22 cellular contexts compared by ENCODE assay signal in genomic region chr12:67674417-67674816, GRCh38. TPM values are rescaled to one million over a fixed set of nuclear protein-coding genes. Genes with fewer than 3 reads are reported as not detected.
A peak's percentile ranks its signal among the peaks of the same experiment; 100 is the strongest.
DNase-seq lines count a peak whose midpoint lies in the region; ATAC-seq, FAIRE-seq and TF ChIP-seq lines count a peak whose summit lies in the region.
"Had no signal": no experiment of that assay in that cellular context is flagged by ENCODE, and none has a peak within 500 bp of the region (broad histone marks: within the 10 kb centered on the region; RNA-seq: fewer than 3 reads in every experiment).

No MANE protein-coding gene starts in this region.

- no peaks in the 10 kb centered on the region for H3K27me3 ChIP-seq in HepG2 (ENCODE audit: control insufficient read depth in 1 of 2, insufficient read depth in 2 of 2, low read length in 2 of 2)
- no peaks in the 10 kb centered on the region for H3K27me3 ChIP-seq in right lobe of liver
- no peaks in the 10 kb centered on the region for H3K27me3 ChIP-seq in psoas muscle (ENCODE audit: insufficient read depth in 3 of 3, low read length in 2 of 3)
- H3K27me3 ChIP-seq in skeletal muscle tissue (ENCODE audit: control insufficient read depth in 3 of 3, insufficient read depth in 3 of 3, low read length in 3 of 3): no peaks in the 10 kb centered on the region
- H3K27me3 ChIP-seq: BLaER1 had no signal

- H2AFZ ChIP-seq in HepG2 (ENCODE audit: low read length): no peak overlapping the region
- H2AFZ ChIP-seq: GM23338 had no signal

- ATAC-seq in HepG2 (no peak), right lobe of liver (no peak), psoas muscle (peak; percentile 62 to 86 (median 78))
- ATAC-seq: CD8-positive, alpha-beta T cell; GM23338; HCT116 had no signal

- TF ChIP-seq EP300 in HepG2 (IDR thresholded peaks at IDR 0.05; ENCODE audit: low read depth in 2 of 2, low read length in 2 of 2) (no peak), HepG2 (CRISPR knock-in tag; IDR thresholded peaks at IDR 0.05; ENCODE audit: borderline replicate concordance) (no peak)

- TF ChIP-seq RAD21 in HepG2 (CRISPR knock-in tag; IDR thresholded peaks at IDR 0.05): no peak

- in situ Hi-C loops in HepG2 (cut with HindIII; ENCODE audit: extremely low pct_ligation_motif_present, low pct_unique_long_range_greater_than_20kb): no loop called here

- CTCF ChIA-PET in HepG2 (lab: Yijun Ruan, JAX; ENCODE audit: low intra/inter-chr PET ratio, low total read pairs) (no interaction called here), HEK293T (lab: Yijun Ruan, JAX) (no interaction called here)

- no peaks in the 10 kb centered on the region for H3K4me1 ChIP-seq in HepG2 (ENCODE audit: insufficient read depth, low read length)
- no peaks in the 10 kb centered on the region for H3K4me1 ChIP-seq in right lobe of liver
- H3K4me1 ChIP-seq in psoas muscle: peaks cover 6% of the 10 kb centered on the region
- H3K4me1 ChIP-seq in skeletal muscle tissue (ENCODE audit: control insufficient read depth in 3 of 3, insufficient read depth in 3 of 3, low read length in 3 of 3): peaks cover 3 to 17% (median 4%) of the 10 kb centered on the region in 3 donors

- intact Hi-C loops in HepG2 (cut with micrococcal nuclease; ENCODE audit: unreplicated experiment) (no loop called here), right lobe of liver (cut with DNase I) (no loop called here), psoas muscle (cut with DNase I) (no loop called here)

- H3K4me3 ChIP-seq in HepG2 (replicated peaks in 1 of 3; ENCODE audit: insufficient read depth in 1 of 3, low read depth in 2 of 3, low read length in 3 of 3): no peak overlapping the region
- no peak overlapping the region for H3K4me3 ChIP-seq in right lobe of liver
- H3K4me3 ChIP-seq in psoas muscle: no peak overlapping the region
- H3K4me3 ChIP-seq in skeletal muscle tissue (ENCODE audit: low read length in 3 of 3): no peak overlapping the region
- H3K4me3 ChIP-seq: BLaER1, GM23338 had no signal

- DNase-seq in HepG2 (ENCODE audit: low spot score): no peak
- DNase-seq in right lobe of liver: no peak
- DNase-seq in psoas muscle: no peak
- no peak for DNase-seq in HEK293T (ENCODE audit: extremely low spot score)
- no peak for DNase-seq in glomerular visceral epithelial cell (ENCODE audit: extremely low spot score)
- DNase-seq: Caco-2; CD4-positive, CD25-positive, alpha-beta regulatory T cell; CD8-positive, alpha-beta T cell; DMS53; DMS79 treated with DMSO at 0.1 percent for 48 hours; GF-D8; H9; HFFc6 had no signal

- TF ChIP-seq POLR2A in HepG2 (IDR thresholded peaks at IDR 0.05; ENCODE audit: insufficient read depth in 1 of 2, low read depth in 2 of 2, low read length in 2 of 2) (no peak), right lobe of liver (IDR thresholded peaks at IDR 0.05) (no peak)

- H3K36me3 ChIP-seq in HepG2 (replicated peaks in 1 of 2; ENCODE audit: control insufficient read depth in 1 of 2, insufficient read depth in 2 of 2, low read length in 2 of 2): no peaks in the 10 kb centered on the region
- H3K36me3 ChIP-seq in right lobe of liver: no peaks in the 10 kb centered on the region
- H3K36me3 ChIP-seq in psoas muscle (ENCODE audit: insufficient read depth in 1 of 2, low read depth in 1 of 2): no peaks in the 10 kb centered on the region
- no peaks in the 10 kb centered on the region for H3K36me3 ChIP-seq in skeletal muscle tissue (ENCODE audit: control insufficient read depth in 3 of 3, insufficient read depth in 3 of 3, low read length in 3 of 3)

- no TSS peak for BruUV-seq in HepG2 (replicated peaks; lab: Mats Ljungman, UMichigan)

- H3K9ac ChIP-seq in HepG2 (ENCODE audit: insufficient read depth, low read depth, low read length): no peak overlapping the region
- H3K9ac ChIP-seq in skeletal muscle tissue (ENCODE audit: low read depth in 1 of 3, low read length in 3 of 3): no peak overlapping the region
- H3K9ac ChIP-seq: BLaER1 had no signal

- WGBS in HepG2 (ENCODE audit: low lambda C conversion rate): 79% methylated on average over 3 of the region's 3 CpGs
- WGBS in right lobe of liver (ENCODE audit: insufficient coverage, low coverage, low lambda C conversion rate, missing lambda C conversion rate): 95% methylated on average over 3 of the region's 3 CpGs
- WGBS in psoas muscle, 3 donors: 34 to 61% (median 54%) methylated on average over 3 of the region's 3 CpGs

- no peaks in the 10 kb centered on the region for H3K79me2 ChIP-seq in HepG2 (ENCODE audit: insufficient read depth, low read length)

- H4K20me1 ChIP-seq in HepG2 (ENCODE audit: insufficient read depth, low read length): no peaks in the 10 kb centered on the region
- H4K20me1 ChIP-seq: BLaER1 had no signal

- peaks cover 14% of the 10 kb centered on the region; the same call in 1 of the 2 replicates for H3K9me3 ChIP-seq in HepG2 (ENCODE audit: low read length)
- no peaks in the 10 kb centered on the region for H3K9me3 ChIP-seq in right lobe of liver
- peaks cover 4% of the 10 kb centered on the region for H3K9me3 ChIP-seq in psoas muscle
- H3K9me3 ChIP-seq in skeletal muscle tissue (ENCODE audit: control insufficient read depth in 3 of 3, low read length in 3 of 3): no peaks in the 10 kb centered on the region

- no peak overlapping the region for H3K4me2 ChIP-seq in HepG2 (ENCODE audit: low read depth, low read length)
- H3K4me2 ChIP-seq: BLaER1, GM23338 had no signal

- POLR2A ChIA-PET in HepG2 (lab: Yijun Ruan, JAX): no interaction called here
- POLR2A ChIA-PET in HEK293T (lab: Yijun Ruan, JAX): no interaction called here

- no peak for FAIRE-seq in HepG2 (lab: Jason Lieb, UNC)
- FAIRE-seq: A204.1, GM12891, GM18507 had no signal

- no peak for TF ChIP-seq CTCF in HepG2 (CRISPR knock-in tag; IDR thresholded peaks at IDR 0.05)
- no peak for TF ChIP-seq CTCF in right lobe of liver (IDR thresholded peaks at IDR 0.05)
- no peak for TF ChIP-seq CTCF in psoas muscle (IDR thresholded peaks at IDR 0.05)

- H3K27ac ChIP-seq in HepG2 (ENCODE audit: extremely low read length, insufficient read depth, low read length) (no peak overlapping the region), right lobe of liver (no peak overlapping the region), psoas muscle (peak overlapping the region; percentile 79), skeletal muscle tissue (ENCODE audit: low read depth, low read length) (peak overlapping the region; percentile 14)
- H3K27ac ChIP-seq: 22Rv1, BLaER1, C4-2B had no signal

TF ChIP-seq in HepG2, 621 proteins besides CTCF, POLR2A, EP300 and RAD21 (continues in another document):
- no peak for TF ChIP-seq ZNF670 (CRISPR knock-in tag; IDR thresholded peaks at IDR 0.05; ENCODE audit: borderline replicate concordance)

TF ChIP-seq in HEK293T, 16 proteins besides CTCF, POLR2A, EP300 and RAD21:
- no peak for TF ChIP-seq LEF1 (IDR thresholded peaks at IDR 0.05; ENCODE audit: borderline replicate concordance)
- no peak for TF ChIP-seq NFRKB (IDR thresholded peaks at IDR 0.05)
- TF ChIP-seq ELF4 (IDR thresholded peaks at IDR 0.05): no peak
- TF ChIP-seq ZNF384 (IDR thresholded peaks at IDR 0.05): no peak
- TF ChIP-seq HDGF (IDR thresholded peaks at IDR 0.05; ENCODE audit: borderline replicate concordance): no peak
TF ChIP-seq in HEK293T: peak in this region for 0.

RNA-seq across cellular contexts. Expression of gene DYRK2, which starts 25.9 kb away (rescaled TPM):
- total RNA-seq in HepG2 (2016; rRNA removed; fragmentation: Illumina TruSeq; extraction: Trizol) (10.1 and 11.5 TPM in 2 replicates), right lobe of liver (10 to 100 TPM in 2 of 6 experiments, 1 to 10 TPM in 4; 6.5 to 12.5 (median 6.9) TPM), psoas muscle (10 to 100 TPM; 11.0 to 46.4 (median 21.5) TPM), skeletal muscle tissue (47.0 TPM)
- total RNA-seq in HepG2 (2016; cell fraction: cytosol; rRNA removed; fragmentation: Illumina TruSeq; extraction: Trizol; ENCODE audit: low read depth): 0.62 and 0.81 TPM in 2 replicates
- total RNA-seq in HepG2 (2016; cell fraction: insoluble cytoplasmic fraction; rRNA removed; fragmentation: Illumina TruSeq; extraction: Trizol): 9.8 and 11.5 TPM in 2 replicates
- 4.4 and 5.2 TPM in 2 replicates for total RNA-seq in HepG2 (2016; cell fraction: membrane; rRNA removed; fragmentation: Illumina TruSeq; extraction: Trizol)
- total RNA-seq in HepG2 (2016; cell fraction: nucleus; rRNA removed; fragmentation: Illumina TruSeq; extraction: Trizol): 11.0 and 12.1 TPM in 2 replicates
- polyA plus RNA-seq in HepG2 (2011; rRNA removed) (8.2 and 9.3 TPM in 2 replicates), psoas muscle (10 to 100 TPM in 1 of 3 donors, 1 to 10 TPM in 2; 2.8 to 10.2 (median 4.6) TPM)
- polyA plus RNA-seq in HepG2 (2011; cell fraction: cytosol; rRNA removed): 7.3 and 8.2 TPM in 2 replicates
- 8.6 and 9.9 TPM in 2 replicates for polyA plus RNA-seq in HepG2 (2011; cell fraction: nucleus; rRNA removed)
- polyA plus RNA-seq in HepG2 (2012): 5.3 and 6.0 TPM in 2 replicates
- polyA plus RNA-seq in HepG2 (2016; cell fraction: cytosol; fragmentation: Illumina TruSeq; extraction: Trizol; ENCODE audit: low read depth): 0.89 and 1.4 TPM in 2 replicates
- polyA plus RNA-seq in HepG2 (2016; cell fraction: insoluble cytoplasmic fraction; fragmentation: Illumina TruSeq; extraction: Trizol; ENCODE audit: low read depth): 6.8 and 9.2 TPM in 2 replicates
- polyA plus RNA-seq in HepG2 (2016; cell fraction: membrane; fragmentation: Illumina TruSeq; extraction: Trizol; ENCODE audit: low read depth): 2.1 and 2.6 TPM in 2 replicates
- 9.5 and 10.2 TPM in 2 replicates for polyA plus RNA-seq in HepG2 (2016; cell fraction: nucleus; fragmentation: Illumina TruSeq; extraction: Trizol; ENCODE audit: insufficient read depth, low read depth)
- 33.7 and 36.3 TPM in 2 replicates for polyA minus RNA-seq in HepG2 (2011; rRNA and poly(A)+ RNA removed; ENCODE audit: low replicate concordance)
- 10.1 and 14.8 TPM in 2 replicates for polyA minus RNA-seq in HepG2 (2011; cell fraction: cytosol; rRNA and poly(A)+ RNA removed)
- 18.7 and 29.2 TPM in 2 replicates for polyA minus RNA-seq in HepG2 (2011; cell fraction: nucleus; rRNA and poly(A)+ RNA removed)

Comparison
In these comparisons a context has a peak if more than half of its experiments do, and no peak if none do; other contexts are left out.
1. ATAC-seq: peak in psoas muscle (4 of 4); none in HepG2 (single experiment) and right lobe of liver (0 of 4).
2. H3K27ac ChIP-seq: peak in psoas muscle (single experiment) and skeletal muscle tissue (single experiment); none in HepG2 (single experiment) and right lobe of liver (0 of 3).